In the genomic region with DNA sequence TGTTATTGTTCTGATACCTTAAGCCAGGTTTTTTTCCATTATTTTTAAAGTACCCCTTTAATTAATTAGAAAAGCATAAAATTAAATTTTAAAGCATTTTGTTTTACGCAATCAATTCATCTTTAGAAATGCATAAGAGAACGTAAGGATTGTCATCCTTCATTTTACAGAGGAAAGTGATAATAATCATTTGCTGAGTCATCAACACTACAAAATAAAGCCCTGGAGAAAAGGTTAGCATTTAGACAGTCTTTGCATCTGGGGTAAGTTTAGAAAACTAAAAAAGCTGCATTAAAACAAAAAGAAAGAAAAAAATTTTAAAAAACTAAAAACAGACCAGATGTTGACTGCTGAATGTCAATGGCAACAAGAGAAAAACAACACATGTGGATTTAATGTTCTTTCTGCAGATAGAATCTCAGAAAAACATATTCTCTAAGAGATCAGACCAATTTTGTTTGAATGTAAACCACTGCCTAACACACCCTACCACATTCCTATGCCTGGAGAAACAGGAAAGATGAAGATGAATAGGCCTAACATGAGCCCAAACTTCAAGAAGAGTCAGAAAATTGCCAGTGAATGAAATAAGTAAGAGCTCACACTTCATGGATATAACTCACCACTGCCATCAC, we compare ENCODE assay signal across 1 cellular context.
TF ChIP-seq lines count a peak whose summit lies in the region.

No MANE protein-coding gene starts in this region.

TF ChIP-seq in K562, 482 proteins besides CTCF, POLR2A, EP300 and RAD21 (continued from another document and continues in another):
- TF ChIP-seq ZNF512 (tag; IDR thresholded peaks at IDR 0.05) (no peak), MCM5 (IDR thresholded peaks at IDR 0.05; ENCODE audit: low read depth) (no peak), EWSR1 (IDR thresholded peaks at IDR 0.05; ENCODE audit: borderline replicate concordance, low read depth, partially characterized antibody) (no peak), ARID1B (IDR thresholded peaks at IDR 0.05) (peak; percentile 31; the same call in 1 of the 2 replicates), JUND (IDR thresholded peaks at IDR 0.05; ENCODE audit: borderline replicate concordance, low read depth, low read length) (peak; percentile 62), JUND (tag; IDR thresholded peaks at IDR 0.05; ENCODE audit: borderline replicate concordance, low read depth, low read length) (no peak), GABPB2 (CRISPR knock-in tag; conservative IDR thresholded peaks at IDR 0.05) (no peak), ZNF282 (CRISPR knock-in tag; IDR thresholded peaks at IDR 0.05) (no peak), BACH1 (tag; IDR thresholded peaks at IDR 0.05) (peak; percentile 71), BRD9 (IDR thresholded peaks at IDR 0.05; ENCODE audit: low read depth, partially characterized antibody) (no peak), BCL6 (CRISPR knock-in tag; IDR thresholded peaks at IDR 0.05) (no peak), ZNF316 (IDR thresholded peaks at IDR 0.05) (peak; percentile 99), ZNF76 (CRISPR knock-in tag; IDR thresholded peaks at IDR 0.05; ENCODE audit: borderline replicate concordance) (no peak), GATA2 (CRISPR knock-in tag; IDR thresholded peaks at IDR 0.05) (no peak), MIER1 (IDR thresholded peaks at IDR 0.05; ENCODE audit: low read depth) (no peak), ATF3 (IDR thresholded peaks at IDR 0.05) (peak; percentile 55; the same call in 1 of the 2 replicates), ATF3 (CRISPR knock-in tag; conservative IDR thresholded peaks at IDR 0.05) (no peak), ZNF239 (CRISPR knock-in tag; IDR thresholded peaks at IDR 0.05) (no peak), GABPB1 (CRISPR knock-in tag; IDR thresholded peaks at IDR 0.05) (no peak), BRF2 (IDR thresholded peaks at IDR 0.05; ENCODE audit: borderline replicate concordance, insufficient read depth, insufficient read length) (no peak), CEBPG (CRISPR knock-in tag; IDR thresholded peaks at IDR 0.05) (no peak), CEBPG (tag; conservative IDR thresholded peaks at IDR 0.05 in 1 of 2, IDR thresholded peaks at IDR 0.05 in 1 of 2) (0 out of 4 replicates have a peak, but pooled peaks of 1 of the 2 experiments have one; percentile 21), NFE2 (IDR thresholded peaks at IDR 0.05; ENCODE audit: low read depth) (peak; percentile 94), SMC3 (conservative IDR thresholded peaks at IDR 0.05; ENCODE audit: insufficient read depth, low read depth, low read length) (no peak), E2F5 (CRISPR knock-in tag; IDR thresholded peaks at IDR 0.05) (no peak), MAFF (IDR thresholded peaks at IDR 0.05; ENCODE audit: low read length) (peak; percentile 98), TGIF2 (CRISPR knock-in tag; IDR thresholded peaks at IDR 0.05) (no peak), ZNF695 (CRISPR knock-in tag; IDR thresholded peaks at IDR 0.05) (no peak), HNRNPL (IDR thresholded peaks at IDR 0.05; ENCODE audit: low read depth, low read length) (no peak), CAMTA2 (CRISPR knock-in tag; conservative IDR thresholded peaks at IDR 0.05) (no peak), MAFK (IDR thresholded peaks at IDR 0.05; ENCODE audit: low read length) (peak; percentile 97), NFE2L1 (tag; IDR thresholded peaks at IDR 0.05; ENCODE audit: borderline replicate concordance, low read depth) (peak; percentile 86), RUNX1 (IDR thresholded peaks at IDR 0.05; ENCODE audit: low read depth) (no peak), TSC22D4 (tag; IDR thresholded peaks at IDR 0.05) (no peak), ZNF174 (CRISPR knock-in tag; IDR thresholded peaks at IDR 0.05) (no peak), NUFIP1 (IDR thresholded peaks at IDR 0.05; ENCODE audit: partially characterized antibody) (no peak), ZZZ3 (IDR thresholded peaks at IDR 0.05) (no peak), FOSL1 (tag; conservative IDR thresholded peaks at IDR 0.05) (0 out of 2 replicates have a peak, but pooled peaks have one; percentile 12), ADNP (tag; IDR thresholded peaks at IDR 0.05) (no peak), TEAD4 (IDR thresholded peaks at IDR 0.05; ENCODE audit: low read length) (no peak), TEAD4 (CRISPR knock-in tag; IDR thresholded peaks at IDR 0.05; ENCODE audit: borderline replicate concordance) (no peak), ZSCAN29 (IDR thresholded peaks at IDR 0.05) (no peak), HMGXB4 (CRISPR knock-in tag; IDR thresholded peaks at IDR 0.05) (no peak), CREB3 (tag; conservative IDR thresholded peaks at IDR 0.05; ENCODE audit: low read depth) (no peak), TRIM24 (IDR thresholded peaks at IDR 0.05) (0 out of 4 replicates have a peak, but pooled peaks of 1 of the 2 experiments have one; percentile 13), ZNF696 (CRISPR knock-in tag; conservative IDR thresholded peaks at IDR 0.05) (no peak), RB1 (IDR thresholded peaks at IDR 0.05; ENCODE audit: low read depth) (no peak), PURB (CRISPR knock-in tag; IDR thresholded peaks at IDR 0.05; ENCODE audit: low read depth) (no peak), SIX5 (IDR thresholded peaks at IDR 0.05; ENCODE audit: borderline replicate concordance in 1 of 2, insufficient read depth in 1 of 2, low read depth in 1 of 2, low read length in 2 of 2) (no peak)
- TF ChIP-seq, protein P1, sequence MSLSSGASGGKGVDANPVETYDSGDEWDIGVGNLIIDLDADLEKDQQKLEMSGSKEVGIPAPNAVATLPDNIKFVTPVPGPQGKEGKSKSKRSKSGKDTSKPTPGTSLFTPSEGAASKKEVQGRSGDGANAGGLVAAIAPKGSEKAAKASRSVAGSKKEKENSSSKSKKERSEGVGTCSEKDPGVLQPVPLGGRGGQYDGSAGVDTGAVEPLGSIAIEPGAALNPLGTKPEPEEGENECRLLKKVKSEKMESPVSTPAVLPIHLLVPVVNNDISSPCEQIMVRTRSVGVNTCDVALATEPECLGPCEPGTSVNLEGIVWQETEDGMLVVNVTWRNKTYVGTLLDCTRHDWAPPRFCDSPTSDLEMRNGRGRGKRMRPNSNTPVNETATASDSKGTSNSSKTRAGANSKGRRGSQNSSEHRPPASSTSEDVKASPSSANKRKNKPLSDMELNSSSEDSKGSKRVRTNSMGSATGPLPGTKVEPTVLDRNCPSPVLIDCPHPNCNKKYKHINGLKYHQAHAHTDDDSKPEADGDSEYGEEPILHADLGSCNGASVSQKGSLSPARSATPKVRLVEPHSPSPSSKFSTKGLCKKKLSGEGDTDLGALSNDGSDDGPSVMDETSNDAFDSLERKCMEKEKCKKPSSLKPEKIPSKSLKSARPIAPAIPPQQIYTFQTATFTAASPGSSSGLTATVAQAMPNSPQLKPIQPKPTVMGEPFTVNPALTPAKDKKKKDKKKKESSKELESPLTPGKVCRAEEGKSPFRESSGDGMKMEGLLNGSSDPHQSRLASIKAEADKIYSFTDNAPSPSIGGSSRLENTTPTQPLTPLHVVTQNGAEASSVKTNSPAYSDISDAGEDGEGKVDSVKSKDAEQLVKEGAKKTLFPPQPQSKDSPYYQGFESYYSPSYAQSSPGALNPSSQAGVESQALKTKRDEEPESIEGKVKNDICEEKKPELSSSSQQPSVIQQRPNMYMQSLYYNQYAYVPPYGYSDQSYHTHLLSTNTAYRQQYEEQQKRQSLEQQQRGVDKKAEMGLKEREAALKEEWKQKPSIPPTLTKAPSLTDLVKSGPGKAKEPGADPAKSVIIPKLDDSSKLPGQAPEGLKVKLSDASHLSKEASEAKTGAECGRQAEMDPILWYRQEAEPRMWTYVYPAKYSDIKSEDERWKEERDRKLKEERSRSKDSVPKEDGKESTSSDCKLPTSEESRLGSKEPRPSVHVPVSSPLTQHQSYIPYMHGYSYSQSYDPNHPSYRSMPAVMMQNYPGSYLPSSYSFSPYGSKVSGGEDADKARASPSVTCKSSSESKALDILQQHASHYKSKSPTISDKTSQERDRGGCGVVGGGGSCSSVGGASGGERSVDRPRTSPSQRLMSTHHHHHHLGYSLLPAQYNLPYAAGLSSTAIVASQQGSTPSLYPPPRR (CRISPR knock-in tag; IDR thresholded peaks at IDR 0.05; ENCODE audit: borderline replicate concordance), result no peak
- TF ChIP-seq, protein P2, sequence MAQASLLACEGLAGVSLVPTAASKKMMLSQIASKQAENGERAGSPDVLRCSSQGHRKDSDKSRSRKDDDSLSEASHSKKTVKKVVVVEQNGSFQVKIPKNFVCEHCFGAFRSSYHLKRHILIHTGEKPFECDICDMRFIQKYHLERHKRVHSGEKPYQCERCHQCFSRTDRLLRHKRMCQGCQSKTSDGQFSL (CRISPR knock-in tag; IDR thresholded peaks at IDR 0.05), result no peak
- TF ChIP-seq, protein P2 (tag; IDR thresholded peaks at IDR 0.05), result no peak
- TF ChIP-seq, protein P3, sequence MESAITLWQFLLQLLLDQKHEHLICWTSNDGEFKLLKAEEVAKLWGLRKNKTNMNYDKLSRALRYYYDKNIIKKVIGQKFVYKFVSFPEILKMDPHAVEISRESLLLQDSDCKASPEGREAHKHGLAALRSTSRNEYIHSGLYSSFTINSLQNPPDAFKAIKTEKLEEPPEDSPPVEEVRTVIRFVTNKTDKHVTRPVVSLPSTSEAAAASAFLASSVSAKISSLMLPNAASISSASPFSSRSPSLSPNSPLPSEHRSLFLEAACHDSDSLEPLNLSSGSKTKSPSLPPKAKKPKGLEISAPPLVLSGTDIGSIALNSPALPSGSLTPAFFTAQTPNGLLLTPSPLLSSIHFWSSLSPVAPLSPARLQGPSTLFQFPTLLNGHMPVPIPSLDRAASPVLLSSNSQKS (CRISPR knock-in tag; IDR thresholded peaks at IDR 0.05), result no peak
